In genomic region chr18:9210996-9211395, GRCh38 we compare ENCODE assay signal across 20 cellular contexts.
DNase-seq lines count a peak whose midpoint lies in the region; ATAC-seq and TF ChIP-seq lines count a peak whose summit lies in the region.
"Had no signal": no experiment of that assay in that cellular context is flagged by ENCODE, and none has a peak within 500 bp of the region (broad histone marks: within the 10 kb centered on the region; RNA-seq: fewer than 3 reads in every experiment).

No MANE protein-coding gene starts in this region.

- ATAC-seq in GM18907 (IDR thresholded peaks at IDR 0.05; ENCODE audit: unreplicated experiment) (peak; percentile 41), GM19328 (IDR thresholded peaks at IDR 0.05; ENCODE audit: unreplicated experiment) (no peak)
- ATAC-seq: gastroesophageal sphincter, left ventricle myocardium superior, mucosa of descending colon had no signal

- H3K4me1 ChIP-seq in osteoblast (ENCODE audit: insufficient read depth, low read length), result peaks cover 6% of the 10 kb centered on the region
- H3K4me1 ChIP-seq: SJSA1 had no signal

- no peaks in the 10 kb centered on the region for H3K79me2 ChIP-seq in osteoblast (ENCODE audit: insufficient read depth, low read length)

- CTCF ChIA-PET in activated naive CD4-positive, alpha-beta T cell treated with anti-CD3 and anti-CD28 coated beads for 36 hours (lab: Charles Lee), result interaction anchor here (0.6 kb wide), 1 partner anchor 41 kb away, joined by 3 read pairs; no protein-coding TSS in a partner anchor

- no peaks in the 10 kb centered on the region for H3K27me3 Mint-ChIP-seq in activated naive CD4-positive, alpha-beta T cell treated with anti-CD3 and anti-CD28 coated beads for 36 hours (ENCODE audit: low read depth)
- H3K27me3 Mint-ChIP-seq: activated B cell treated with CpG ODN at 0.5 μM for 24 hours had no signal

- peaks cover 12% of the 10 kb centered on the region for H3K36me3 Mint-ChIP-seq in activated naive CD4-positive, alpha-beta T cell treated with anti-CD3 and anti-CD28 coated beads for 36 hours (ENCODE audit: low read depth)

- peak; percentile 3 for DNase-seq in LHCN-M2 (ENCODE audit: low read depth)
- peak; percentile 11 for DNase-seq in amniotic epithelial cell (ENCODE audit: low read depth)
- DNase-seq in osteoblast (ENCODE audit: insufficient read length, low spot score, missing footprints), result peak; percentile 17
- no peak for DNase-seq in cerebellar nuclear complex (lab: John Stamatoyannopoulos, UW)
- DNase-seq in NCI-H2107 (lab: John Stamatoyannopoulos, UW), result no peak
- DNase-seq in activated naive CD4-positive, alpha-beta T cell treated with anti-CD3 and anti-CD28 coated beads for 36 hours, result no peak
- DNase-seq: activated B cell treated with CpG ODN at 0.5 μM for 24 hours, Karpas-422, left ventricle myocardium superior, mucosa of descending colon, NCI-H526 treated with DMSO at 0.1 percent for 48 hours, PC-9 had no signal

- H3K36me3 ChIP-seq in osteoblast (ENCODE audit: insufficient read depth, low read length), result peaks cover 27% of the 10 kb centered on the region

- no peaks in the 10 kb centered on the region for H3K9me3 Mint-ChIP-seq in activated naive CD4-positive, alpha-beta T cell treated with anti-CD3 and anti-CD28 coated beads for 36 hours
- H3K9me3 Mint-ChIP-seq: activated B cell treated with CpG ODN at 0.5 μM for 24 hours; T-helper 1 cell treated with Interleukin-12 subunit alpha and Interleukin-12 subunit beta and Interleukin-4 antibody, amounts not matched to agents 30 μg/mL and 1 μg/mL, for 36 hours had no signal

- H3K27me3 ChIP-seq in osteoblast (ENCODE audit: insufficient read depth, low read length), result no peaks in the 10 kb centered on the region
- H3K27me3 ChIP-seq: adrenal gland, cardiac muscle cell, esophagus muscularis mucosa, gastroesophageal sphincter, SJSA1 had no signal

- no peak overlapping the region for H3K4me2 ChIP-seq in osteoblast (ENCODE audit: insufficient read depth, low read length)
- H3K4me2 ChIP-seq: PC-9 had no signal

- no peak overlapping the region for H3K4me3 Mint-ChIP-seq in activated naive CD4-positive, alpha-beta T cell treated with anti-CD3 and anti-CD28 coated beads for 36 hours
- H3K4me3 Mint-ChIP-seq: activated B cell treated with CpG ODN at 0.5 μM for 24 hours; T-helper 1 cell treated with Interleukin-12 subunit alpha and Interleukin-12 subunit beta and Interleukin-4 antibody, amounts not matched to agents 30 μg/mL and 1 μg/mL, for 36 hours had no signal

- no peaks in the 10 kb centered on the region for H4K20me1 ChIP-seq in osteoblast (ENCODE audit: insufficient read depth, low read length)

- no peak overlapping the region for H3K4me3 ChIP-seq in osteoblast (ENCODE audit: insufficient read depth, low read length)
- H3K4me3 ChIP-seq: adrenal gland, cardiac muscle cell, esophagus muscularis mucosa, gastroesophageal sphincter, mucosa of descending colon, PC-9, SJSA1 had no signal

- no peaks in the 10 kb centered on the region for H3K9me3 ChIP-seq in osteoblast (ENCODE audit: low read depth, low read length)
- H3K9me3 ChIP-seq: adrenal gland, esophagus muscularis mucosa, gastroesophageal sphincter, mucosa of descending colon, SJSA1 had no signal

- intact Hi-C loops in activated naive CD4-positive, alpha-beta T cell treated with anti-CD3 and anti-CD28 coated beads for 36 hours (cut with micrococcal nuclease), result no loop called here

- peaks cover 11% of the 10 kb centered on the region for H3K4me1 Mint-ChIP-seq in activated naive CD4-positive, alpha-beta T cell treated with anti-CD3 and anti-CD28 coated beads for 36 hours (ENCODE audit: low read depth)

- H3K27ac ChIP-seq in osteoblast (ENCODE audit: low read depth, low read length), result no peak overlapping the region
- H3K27ac ChIP-seq: cardiac muscle cell, esophagus muscularis mucosa, gastroesophageal sphincter, PC-9, SJSA1 had no signal

- TF ChIP-seq CTCF in osteoblast (IDR thresholded peaks at IDR 0.05; ENCODE audit: extremely low read depth, low read depth, low read length), result no peak

- no peak overlapping the region for H2AFZ ChIP-seq in osteoblast (ENCODE audit: low read length)
- H2AFZ ChIP-seq: PC-9 had no signal

- H3K27ac Mint-ChIP-seq in activated naive CD4-positive, alpha-beta T cell treated with anti-CD3 and anti-CD28 coated beads for 36 hours, result no peak overlapping the region
- H3K27ac Mint-ChIP-seq: T-helper 1 cell treated with Interleukin-12 subunit alpha and Interleukin-12 subunit beta and Interleukin-4 antibody, amounts not matched to agents 30 μg/mL and 1 μg/mL, for 36 hours had no signal

Comparison
In these comparisons a context has a peak if more than half of its experiments do, and no peak if none do; other contexts are left out.
1. DNase-seq: peak in LHCN-M2 (single experiment), amniotic epithelial cell (single experiment) and osteoblast (single experiment); none in cerebellar nuclear complex (0 of 2), NCI-H2107 (single experiment) and activated naive CD4-positive, alpha-beta T cell treated with anti-CD3 and anti-CD28 coated beads for 36 hours (single experiment).